ENCODE assay signal across 18 cellular contexts in the genomic region with DNA sequence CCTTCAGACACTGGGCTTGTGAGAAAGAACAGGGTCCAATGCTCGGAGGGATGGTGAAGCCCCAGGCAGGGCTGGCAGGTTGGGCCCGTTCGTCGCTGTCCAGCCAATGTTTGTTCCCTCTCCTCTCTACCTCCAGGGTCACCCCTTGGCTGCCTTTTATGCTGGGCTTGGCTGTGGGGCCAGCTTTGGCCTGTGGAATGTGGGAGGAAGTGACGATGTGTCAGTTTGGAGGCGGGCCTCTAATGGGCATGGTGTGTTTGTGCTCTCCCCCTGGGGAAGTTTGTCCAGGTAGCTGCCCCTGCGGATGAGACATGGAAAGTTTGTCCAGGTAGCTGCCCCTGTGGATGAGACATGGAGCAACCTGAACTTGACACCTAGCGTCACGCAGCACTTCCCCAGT.
A peak's percentile ranks its signal among the peaks of the same experiment; 100 is the strongest.
DNase-seq lines count a peak whose midpoint lies in the region; ATAC-seq, FAIRE-seq and TF ChIP-seq lines count a peak whose summit lies in the region.
"Had no signal": no experiment of that assay in that cellular context is flagged by ENCODE, and none has a peak within 500 bp of the region (broad histone marks: within the 10 kb centered on the region; RNA-seq: fewer than 3 reads in every experiment).

No MANE protein-coding gene starts in this region.

- H2BK20ac ChIP-seq in IMR-90 (ENCODE audit: low read depth, low read length), result no peak overlapping the region

- no peak overlapping the region for H3K23ac ChIP-seq in IMR-90 (ENCODE audit: low read depth, low read length)

- in situ Hi-C loops in IMR-90 (cut with MboI; ENCODE audit: low sequenced_read_pairs), result no loop called here

- H3K79me2 ChIP-seq in MM.1S (ENCODE audit: low read length), result no peaks in the 10 kb centered on the region

- H3K9me1 ChIP-seq in IMR-90 (ENCODE audit: insufficient read depth, low read length), result no peaks in the 10 kb centered on the region

- DNase-seq in IMR-90 (no peak), kidney (peak; percentile 33), sciatic nerve (ENCODE audit: low spot score) (peak; percentile 26), NCI-H345 treated with DMSO at 0.1 percent for 48 hours (lab: John Stamatoyannopoulos, UW; ENCODE audit: unreplicated experiment) (no peak), MM.1S (no peak)
- DNase-seq: Calu3; CD8-positive, alpha-beta T cell; DMS 273 treated with DMSO at 0.1 percent for 48 hours; DMS53; DND-41; EL had no signal

- H3K9ac ChIP-seq in IMR-90 (ENCODE audit: low read depth, low read length) (no peak overlapping the region), kidney (ENCODE audit: low read length in 2 of 2) (no peak overlapping the region), MM.1S (ENCODE audit: low read length) (no peak overlapping the region)
- H3K9ac ChIP-seq: BLaER1 treated with 17β-estradiol and CSF1 and Interleukin-3, amounts not matched to agents 10 nM and 100 nM had no signal

- no peaks in the 10 kb centered on the region for H3K27me3 ChIP-seq in IMR-90 (ENCODE audit: control insufficient read depth, insufficient read depth, low read length)
- no peaks in the 10 kb centered on the region for H3K27me3 ChIP-seq in MM.1S (replicated peaks; ENCODE audit: insufficient read depth, low read length)
- H3K27me3 ChIP-seq: BLaER1 treated with 17β-estradiol and CSF1 and Interleukin-3, amounts not matched to agents 10 nM and 100 nM had no signal

- H2BK120ac ChIP-seq in IMR-90 (ENCODE audit: low read depth, low read length), result no peak overlapping the region

- H2AK9ac ChIP-seq in IMR-90 (replicated peaks; ENCODE audit: low read depth, low read length, poor library complexity), result no peak overlapping the region

- H3K9me2 ChIP-seq in MM.1S (replicated peaks; ENCODE audit: insufficient read depth, low read length), result no peaks in the 10 kb centered on the region

- no peak overlapping the region for H3K4ac ChIP-seq in IMR-90 (ENCODE audit: low read depth, low read length)

- H3K27ac ChIP-seq in IMR-90 (ENCODE audit: insufficient read depth, low read length) (no peak overlapping the region), kidney (ENCODE audit: low read depth in 2 of 2, low read length in 2 of 2) (no peak overlapping the region), MM.1S (ENCODE audit: low read length) (no peak overlapping the region)
- H3K27ac ChIP-seq: BLaER1 treated with 17β-estradiol and CSF1 and Interleukin-3, amounts not matched to agents 10 nM and 100 nM; HL-60 had no signal

- no peak overlapping the region for H3K14ac ChIP-seq in IMR-90 (replicated peaks; ENCODE audit: low read depth, low read length)

- no TSS peak for BruUV-seq in IMR-90 (replicated peaks; lab: Mats Ljungman, UMichigan)

- no peaks in the 10 kb centered on the region for H3K4me1 ChIP-seq in IMR-90 (ENCODE audit: control insufficient read depth, insufficient read depth, low read length)
- peaks cover 4 to 6% of the 10 kb centered on the region in 2 donors for H3K4me1 ChIP-seq in kidney (ENCODE audit: control insufficient read depth in 1 of 2, insufficient read depth in 1 of 2, low read depth in 1 of 2, low read length in 2 of 2)
- H3K4me1 ChIP-seq in MM.1S (ENCODE audit: low read length), result peaks cover 23% of the 10 kb centered on the region
- H3K4me1 ChIP-seq: HAP-1 had no signal

- no peak overlapping the region for H4K8ac ChIP-seq in IMR-90 (ENCODE audit: low read depth in 2 of 2, low read length in 2 of 2)

- H2AK5ac ChIP-seq in IMR-90 (ENCODE audit: low read depth, low read length), result no peak overlapping the region

- POLR2A ChIA-PET in IMR-90 (lab: Charles Lee; ENCODE audit: unreplicated experiment), result no interaction called here

- TF ChIP-seq RAD21 in IMR-90 (IDR thresholded peaks at IDR 0.05; ENCODE audit: low read length), result no peak

- dilution Hi-C loops in IMR-90 (cut with HindIII; ENCODE audit: low sequenced_read_pairs, unreplicated experiment), result no loop called here

- H3K4me2 ChIP-seq in IMR-90 (ENCODE audit: low read depth, low read length) (no peak overlapping the region), MM.1S (ENCODE audit: low read depth, low read length) (no peak overlapping the region)
- H3K4me2 ChIP-seq: BLaER1 treated with 17β-estradiol and CSF1 and Interleukin-3, amounts not matched to agents 10 nM and 100 nM had no signal

- ATAC-seq in IMR-90 (ENCODE audit: low read depth) (no peak), sciatic nerve (no peak), HG03521 (IDR thresholded peaks at IDR 0.05; ENCODE audit: unreplicated experiment) (no peak)
- ATAC-seq: CD8-positive, alpha-beta T cell had no signal

- H3K79me1 ChIP-seq in IMR-90 (ENCODE audit: low read depth in 1 of 2, low read length in 2 of 2), result no peaks in the 10 kb centered on the region

- H2AFZ ChIP-seq in IMR-90 (replicated peaks; ENCODE audit: low read length, poor library complexity), result peak overlapping the region; percentile 21
- H2AFZ ChIP-seq in MM.1S (ENCODE audit: low read length), result no peak overlapping the region

- H3F3A ChIP-seq in MM.1S (ENCODE audit: insufficient read depth, low read length), result no peaks in the 10 kb centered on the region

- no peak for FAIRE-seq in kidney (lab: Jason Lieb, UNC)
- FAIRE-seq: G401.6, GM12891, GM19239 had no signal

- H3K18ac ChIP-seq in IMR-90 (ENCODE audit: low read depth, low read length), result no peak overlapping the region

- H3K9me3 ChIP-seq in IMR-90 (ENCODE audit: control insufficient read depth, insufficient read depth, low read length) (peaks cover 46% of the 10 kb centered on the region), kidney (ENCODE audit: control insufficient read depth in 1 of 2, low read length in 2 of 2) (no peaks in the 10 kb centered on the region), MM.1S (replicated peaks; ENCODE audit: insufficient read depth, low read length) (no peaks in the 10 kb centered on the region)
- H3K9me3 ChIP-seq: HAP-1 had no signal

- TF ChIP-seq POLR2A in IMR-90 (IDR thresholded peaks at IDR 0.05; ENCODE audit: low read depth, low read length), result no peak

- H3K36me3 ChIP-seq in IMR-90 (ENCODE audit: control insufficient read depth, insufficient read depth, low read length) (no peaks in the 10 kb centered on the region), kidney (ENCODE audit: control insufficient read depth in 1 of 2, insufficient read depth in 2 of 2, low read length in 2 of 2) (no peaks in the 10 kb centered on the region), MM.1S (replicated peaks; ENCODE audit: insufficient read depth, low read length) (no peaks in the 10 kb centered on the region)
- H3K36me3 ChIP-seq: BLaER1 treated with 17β-estradiol and CSF1 and Interleukin-3, amounts not matched to agents 10 nM and 100 nM; HAP-1 had no signal

- intact Hi-C loops in IMR-90 (cut with micrococcal nuclease), result no loop called here
- intact Hi-C loops in kidney (cut with DNase I), result no loop called here
- intact Hi-C loops in sciatic nerve (cut with DNase I), result no loop called here

- no peak overlapping the region for H4K5ac ChIP-seq in IMR-90 (ENCODE audit: low read depth, low read length)

- CTCF ChIA-PET in IMR-90 (lab: Yijun Ruan, JAX), result no interaction called here

- H4K91ac ChIP-seq in IMR-90 (ENCODE audit: insufficient read depth, low read depth, low read length), result no peak overlapping the region

- TF ChIP-seq CTCF in IMR-90 (conservative IDR thresholded peaks at IDR 0.05; ENCODE audit: low read depth, low read length), result no peak
- no peak for TF ChIP-seq CTCF in kidney (IDR thresholded peaks at IDR 0.05; ENCODE audit: borderline replicate concordance, extremely low read depth, insufficient read depth)
- no peak for TF ChIP-seq CTCF in MM.1S (IDR thresholded peaks at IDR 0.05; ENCODE audit: low read length)

- no peak overlapping the region for H3K4me3 ChIP-seq in IMR-90 (ENCODE audit: insufficient read depth, low read depth, low read length)
- H3K4me3 ChIP-seq in kidney (ENCODE audit: low read length in 2 of 2), result no peak overlapping the region
- no peak overlapping the region for H3K4me3 ChIP-seq in MM.1S (ENCODE audit: low read length)
- H3K4me3 ChIP-seq: BLaER1 treated with 17β-estradiol and CSF1 and Interleukin-3, amounts not matched to agents 10 nM and 100 nM; HAP-1 had no signal

- no peak overlapping the region for H2BK5ac ChIP-seq in IMR-90 (ENCODE audit: low read depth, low read length, poor library complexity, severe bottlenecking)

- H4K20me1 ChIP-seq in IMR-90 (ENCODE audit: insufficient read depth, low read length) (no peaks in the 10 kb centered on the region), MM.1S (ENCODE audit: insufficient read depth, low read length) (no peaks in the 10 kb centered on the region)
- H4K20me1 ChIP-seq: BLaER1 treated with 17β-estradiol and CSF1 and Interleukin-3, amounts not matched to agents 10 nM and 100 nM had no signal

- H3K56ac ChIP-seq in IMR-90 (ENCODE audit: extremely low read depth, insufficient read depth, low read length), result no peak overlapping the region

- H2BK15ac ChIP-seq in IMR-90 (ENCODE audit: low read depth, low read length), result no peak overlapping the region

- no CpG with 5 or more reads among the region's 9 CpGs for WGBS in IMR-90 (ENCODE audit: extremely low coverage in 2 of 2, insufficient read length in 1 of 2), 2 experiments

TF ChIP-seq in IMR-90, 13 proteins besides CTCF, POLR2A, EP300 and RAD21:
- TF ChIP-seq MAFK (IDR thresholded peaks at IDR 0.05; ENCODE audit: low read depth, low read length) (no peak), RFX5 (IDR thresholded peaks at IDR 0.05; ENCODE audit: low read depth, low read length) (no peak), MAZ (IDR thresholded peaks at IDR 0.05; ENCODE audit: borderline replicate concordance, low read depth, low read length) (no peak), CHD1 (IDR thresholded peaks at IDR 0.05; ENCODE audit: low read depth, low read length) (no peak), BHLHE40 (IDR thresholded peaks at IDR 0.05; ENCODE audit: low read depth, low read length) (no peak)

Comparison
In these comparisons a context has a peak if more than half of its experiments do, and no peak if none do; other contexts are left out.
1. DNase-seq: peak in kidney (single experiment) and sciatic nerve (single experiment); none in IMR-90 (single experiment), NCI-H345 treated with DMSO at 0.1 percent for 48 hours (single experiment) and MM.1S (single experiment).